In the genomic region with DNA sequence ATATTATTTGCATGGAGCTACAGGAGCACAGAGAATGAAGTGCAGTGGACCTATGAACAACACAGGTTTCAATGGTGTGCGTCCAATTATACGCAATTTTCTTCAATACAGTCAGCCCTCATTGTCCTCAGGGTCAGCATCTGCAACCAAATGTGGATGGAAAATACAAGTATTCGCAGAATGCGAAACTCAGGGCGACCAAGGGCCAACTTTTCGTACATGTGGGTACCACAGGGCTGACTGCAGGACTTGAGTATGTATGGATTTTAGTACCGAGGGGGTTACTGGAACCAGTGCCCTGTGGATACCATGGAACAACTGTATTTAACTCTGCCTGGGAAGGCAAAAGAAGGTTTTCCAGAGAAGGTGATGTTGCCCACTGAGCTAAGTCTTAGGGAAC, we compare ENCODE assay signal across 15 cellular contexts. TPM values are rescaled to one million over a fixed set of nuclear protein-coding genes. Genes with fewer than 3 reads are reported as not detected.
DNase-seq lines count a peak whose midpoint lies in the region; ATAC-seq lines count a peak whose summit lies in the region.
"Had no signal": no experiment of that assay in that cellular context is flagged by ENCODE, and none has a peak within 500 bp of the region (broad histone marks: within the 10 kb centered on the region; RNA-seq: fewer than 3 reads in every experiment).

No MANE protein-coding gene starts in this region.

- peaks cover 26% of the 10 kb centered on the region; the same call in 1 of the 2 replicates for H3K36me3 ChIP-seq in Karpas-422 (ENCODE audit: insufficient read depth, low read length)

- no peaks in the 10 kb centered on the region for H3K27me3 ChIP-seq in Karpas-422 (ENCODE audit: low read length)

- peaks cover 100% of the 10 kb centered on the region for H3K4me1 ChIP-seq in Karpas-422 (ENCODE audit: low read length)

- H3K4me3 ChIP-seq in Karpas-422 (ENCODE audit: low read length) (peak overlapping the region; percentile 49), skin epidermis (no peak overlapping the region)
- H3K4me3 ChIP-seq: lung, PC-9 had no signal

- in situ Hi-C loops in ACHN (cut with HindIII; ENCODE audit: low pct_ligation_motif_present, low pct_unique_long_range_greater_than_20kb, low sequenced_read_pairs), result no loop called here

- no peaks in the 10 kb centered on the region for H3K9me2 ChIP-seq in Karpas-422 (replicated peaks; ENCODE audit: insufficient read depth, low read length)

- peak overlapping the region; percentile 99 for H3K27ac ChIP-seq in Karpas-422 (ENCODE audit: low read length)
- peak overlapping the region in 11 of 21 experiments; percentile 24 to 87 (median 56) for H3K27ac ChIP-seq in skin epidermis
- H3K27ac ChIP-seq: PC-9 had no signal

- peaks cover 78% of the 10 kb centered on the region for H3K36me3 Mint-ChIP-seq in activated CD8-positive, alpha-beta memory T cell treated with anti-CD3 and anti-CD28 coated beads, Interleukin-2, amount 10 ng/mL, durations not matched to agents 7 days and 5 days
- H3K36me3 Mint-ChIP-seq in activated naive CD8-positive, alpha-beta T cell treated with anti-CD3 and anti-CD28 coated beads for 36 hours, result peaks cover 82% of the 10 kb centered on the region

- peaks cover 96% of the 10 kb centered on the region for H4K20me1 ChIP-seq in Karpas-422 (ENCODE audit: insufficient read depth, low read depth, low read length)

- H3K4me1 Mint-ChIP-seq in activated CD8-positive, alpha-beta memory T cell treated with anti-CD3 and anti-CD28 coated beads, Interleukin-2, amount 10 ng/mL, durations not matched to agents 7 days and 5 days, result peaks cover 94% of the 10 kb centered on the region
- peaks cover 95% of the 10 kb centered on the region for H3K4me1 Mint-ChIP-seq in activated naive CD8-positive, alpha-beta T cell treated with anti-CD3 and anti-CD28 coated beads for 36 hours

- no peaks in the 10 kb centered on the region for H3K27me3 Mint-ChIP-seq in activated CD8-positive, alpha-beta memory T cell treated with anti-CD3 and anti-CD28 coated beads, Interleukin-2, amount 10 ng/mL, durations not matched to agents 7 days and 5 days
- no peaks in the 10 kb centered on the region for H3K27me3 Mint-ChIP-seq in activated naive CD8-positive, alpha-beta T cell treated with anti-CD3 and anti-CD28 coated beads for 36 hours

- H3K9me3 ChIP-seq in Karpas-422 (ENCODE audit: low read length), result no peaks in the 10 kb centered on the region

- peak overlapping the region; percentile 68 for H3K4me3 Mint-ChIP-seq in activated CD8-positive, alpha-beta memory T cell treated with anti-CD3 and anti-CD28 coated beads, Interleukin-2, amount 10 ng/mL, durations not matched to agents 7 days and 5 days
- peak overlapping the region; percentile 74 for H3K4me3 Mint-ChIP-seq in activated naive CD8-positive, alpha-beta T cell treated with anti-CD3 and anti-CD28 coated beads for 36 hours

- no peak for ATAC-seq in activated CD8-positive, alpha-beta memory T cell treated with anti-CD3 and anti-CD28 coated beads, Interleukin-2, amount 10 ng/mL, durations not matched to agents 7 days and 5 days

- H2AFZ ChIP-seq in Karpas-422 (ENCODE audit: low read length), result no peak overlapping the region
- H2AFZ ChIP-seq: PC-9 had no signal

- peaks cover 100% of the 10 kb centered on the region for H3K79me2 ChIP-seq in Karpas-422 (ENCODE audit: low read length)

- CTCF ChIA-PET in activated CD8-positive, alpha-beta memory T cell treated with anti-CD3 and anti-CD28 coated beads, Interleukin-2, amount 10 ng/mL, durations not matched to agents 7 days and 5 days (lab: Charles Lee), result interaction anchor here (0.9 to 7.9 kb wide), 9 partner anchors 11 to 801 kb away, joined by 3 to 56 read pairs (median 4); a partner anchor contains a TSS

- DNase-seq in activated CD8-positive, alpha-beta memory T cell treated with anti-CD3 and anti-CD28 coated beads, Interleukin-2, amount 10 ng/mL, durations not matched to agents 7 days and 5 days, result no peak
- DNase-seq in activated CD8-positive, alpha-beta memory T cell treated with anti-CD3 and anti-CD28 coated beads, Interleukin-2, amount 50 U/mL, for 4 hours, result no peak
- DNase-seq in Karpas-422, result no peak
- DNase-seq in activated naive CD8-positive, alpha-beta T cell treated with anti-CD3 and anti-CD28 coated beads for 36 hours, result no peak
- no peak for DNase-seq in stimulated activated CD4-positive, alpha-beta T cell treated with anti-CD3 and anti-CD28 coated beads, Interleukin-4, amount 100 ng/mL, for 4 hours
- no peak for DNase-seq in ACHN
- no peak for DNase-seq in stimulated activated CD4-positive, alpha-beta T cell treated with anti-CD3 and anti-CD28 coated beads, Interleukin-2, amount 100 ng/mL, for 48 hours
- DNase-seq: amygdala, DMS 273 treated with DMSO at 0.1 percent for 48 hours, hippocampal formation, NCI-H1436 treated with DMSO at 0.1 percent for 48 hours, NCI-H446 treated with DMSO at 0.1 percent for 48 hours, PC-9 had no signal

- H3K4me2 ChIP-seq in Karpas-422 (ENCODE audit: low read depth, low read length, poor library complexity, severe bottlenecking), result peak overlapping the region; percentile 96
- H3K4me2 ChIP-seq: PC-9 had no signal

- peak overlapping the region; percentile 91 for H3K27ac Mint-ChIP-seq in activated CD8-positive, alpha-beta memory T cell treated with anti-CD3 and anti-CD28 coated beads, Interleukin-2, amount 10 ng/mL, durations not matched to agents 7 days and 5 days
- peak overlapping the region; percentile 87 for H3K27ac Mint-ChIP-seq in activated naive CD8-positive, alpha-beta T cell treated with anti-CD3 and anti-CD28 coated beads for 36 hours

- peak overlapping the region; percentile 43 for H3K9ac ChIP-seq in Karpas-422 (ENCODE audit: low read length)

- no peaks in the 10 kb centered on the region for H3K9me3 Mint-ChIP-seq in activated CD8-positive, alpha-beta memory T cell treated with anti-CD3 and anti-CD28 coated beads, Interleukin-2, amount 10 ng/mL, durations not matched to agents 7 days and 5 days (ENCODE audit: low read depth)
- H3K9me3 Mint-ChIP-seq in activated naive CD8-positive, alpha-beta T cell treated with anti-CD3 and anti-CD28 coated beads for 36 hours, result no peaks in the 10 kb centered on the region

RNA-seq across cellular contexts. Expression of a gene that starts 10.2 kb away (rescaled TPM):
- 1,000 to 10,000 TPM in 1 of 2 experiments, 100 to 1,000 TPM in 1; 923 to 1,101 TPM for total RNA-seq in activated CD8-positive, alpha-beta memory T cell treated with anti-CD3 and anti-CD28 coated beads, Interleukin-2, amount 10 ng/mL, durations not matched to agents 7 days and 5 days
- total RNA-seq in Karpas-422 (2014; rRNA removed; shearing (Covaris generic); ENCODE audit: low replicate concordance), result 352 and 415 TPM in 2 replicates
- total RNA-seq in activated naive CD8-positive, alpha-beta T cell treated with anti-CD3 and anti-CD28 coated beads for 36 hours, result 100 to 1,000 TPM; 886 to 901 TPM

RNA-seq across cellular contexts. Expression of a gene that starts 40.0 kb away (rescaled TPM):
- 1 to 10 TPM; 1.5 to 2.1 TPM for total RNA-seq in activated CD8-positive, alpha-beta memory T cell treated with anti-CD3 and anti-CD28 coated beads, Interleukin-2, amount 10 ng/mL, durations not matched to agents 7 days and 5 days
- total RNA-seq in Karpas-422 (2014; rRNA removed; shearing (Covaris generic); ENCODE audit: low replicate concordance), result not detected in 2 replicates
- total RNA-seq in activated naive CD8-positive, alpha-beta T cell treated with anti-CD3 and anti-CD28 coated beads for 36 hours, result under 1 TPM; 0.14 to 0.56 TPM
- total RNA-seq: PC-9 had no signal
